In the genomic region with DNA sequence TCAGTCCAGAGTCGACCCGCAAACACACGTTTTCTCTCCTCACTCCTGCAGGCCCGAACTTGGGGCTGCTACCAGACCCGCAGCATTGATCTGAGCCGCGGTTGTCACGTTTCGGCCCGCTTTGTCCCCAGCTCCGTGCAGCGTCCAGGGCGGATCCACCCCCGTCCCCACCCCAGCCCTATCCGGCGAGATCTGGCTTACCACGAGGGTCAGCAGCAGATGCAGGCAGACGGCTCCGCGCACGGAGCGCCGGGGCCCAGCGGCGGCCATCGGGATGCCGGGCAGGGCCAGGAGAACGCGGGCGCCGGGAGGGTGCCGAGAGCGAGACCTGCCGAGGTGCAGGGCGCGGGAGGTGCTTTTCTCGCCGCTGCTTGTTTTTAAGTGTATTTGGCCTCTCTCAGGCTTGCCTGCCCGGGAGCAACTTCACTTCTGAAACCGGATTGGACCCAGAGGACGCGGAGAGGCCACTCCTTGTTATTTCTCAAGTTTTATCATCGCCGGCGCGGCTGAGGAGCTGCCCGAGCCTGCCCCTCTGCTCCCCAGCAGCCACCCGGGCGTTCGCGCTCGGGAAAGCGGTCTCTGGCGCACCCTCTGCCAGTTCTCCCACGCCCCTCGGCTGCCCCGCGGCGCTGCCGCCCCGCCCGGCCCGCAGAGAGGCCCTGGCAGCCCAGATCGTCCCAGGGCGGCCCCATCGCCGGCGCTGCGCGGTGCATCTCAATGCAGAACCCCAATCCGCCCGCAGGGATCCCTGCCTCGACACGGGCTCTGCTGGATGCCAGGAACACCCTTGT, we compare ENCODE assay signal across 1 cellular context.
TF ChIP-seq lines count a peak whose summit lies in the region.

A gene (minus strand): TSS at position 352 of the 791 bp plus-strand sequence. CDS start 82 bp downstream, at position 270.

TF ChIP-seq in HEK293, 187 proteins besides CTCF, POLR2A, EP300 and RAD21 (continued from another document):
- TF ChIP-seq, protein P1, sequence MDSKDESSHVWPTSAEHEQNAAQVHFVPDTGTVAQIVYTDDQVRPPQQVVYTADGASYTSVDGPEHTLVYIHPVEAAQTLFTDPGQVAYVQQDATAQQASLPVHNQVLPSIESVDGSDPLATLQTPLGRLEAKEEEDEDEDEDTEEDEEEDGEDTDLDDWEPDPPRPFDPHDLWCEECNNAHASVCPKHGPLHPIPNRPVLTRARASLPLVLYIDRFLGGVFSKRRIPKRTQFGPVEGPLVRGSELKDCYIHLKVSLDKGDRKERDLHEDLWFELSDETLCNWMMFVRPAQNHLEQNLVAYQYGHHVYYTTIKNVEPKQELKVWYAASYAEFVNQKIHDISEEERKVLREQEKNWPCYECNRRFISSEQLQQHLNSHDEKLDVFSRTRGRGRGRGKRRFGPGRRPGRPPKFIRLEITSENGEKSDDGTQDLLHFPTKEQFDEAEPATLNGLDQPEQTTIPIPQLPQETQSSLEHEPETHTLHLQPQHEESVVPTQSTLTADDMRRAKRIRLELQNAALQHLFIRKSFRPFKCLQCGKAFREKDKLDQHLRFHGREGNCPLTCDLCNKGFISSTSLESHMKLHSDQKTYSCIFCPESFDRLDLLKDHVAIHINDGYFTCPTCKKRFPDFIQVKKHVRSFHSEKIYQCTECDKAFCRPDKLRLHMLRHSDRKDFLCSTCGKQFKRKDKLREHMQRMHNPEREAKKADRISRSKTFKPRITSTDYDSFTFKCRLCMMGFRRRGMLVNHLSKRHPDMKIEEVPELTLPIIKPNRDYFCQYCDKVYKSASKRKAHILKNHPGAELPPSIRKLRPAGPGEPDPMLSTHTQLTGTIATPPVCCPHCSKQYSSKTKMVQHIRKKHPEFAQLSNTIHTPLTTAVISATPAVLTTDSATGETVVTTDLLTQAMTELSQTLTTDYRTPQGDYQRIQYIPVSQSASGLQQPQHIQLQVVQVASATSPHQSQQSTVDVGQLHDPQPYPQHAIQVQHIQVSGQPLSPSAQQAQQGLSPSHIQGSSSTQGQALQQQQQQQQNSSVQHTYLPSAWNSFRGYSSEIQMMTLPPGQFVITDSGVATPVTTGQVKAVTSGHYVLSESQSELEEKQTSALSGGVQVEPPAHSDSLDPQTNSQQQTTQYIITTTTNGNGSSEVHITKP (tag by site-specific recombination; IDR thresholded peaks at IDR 0.05): 0 out of 2 replicates have a peak, but pooled peaks have one; percentile 4
